In the genomic region with DNA sequence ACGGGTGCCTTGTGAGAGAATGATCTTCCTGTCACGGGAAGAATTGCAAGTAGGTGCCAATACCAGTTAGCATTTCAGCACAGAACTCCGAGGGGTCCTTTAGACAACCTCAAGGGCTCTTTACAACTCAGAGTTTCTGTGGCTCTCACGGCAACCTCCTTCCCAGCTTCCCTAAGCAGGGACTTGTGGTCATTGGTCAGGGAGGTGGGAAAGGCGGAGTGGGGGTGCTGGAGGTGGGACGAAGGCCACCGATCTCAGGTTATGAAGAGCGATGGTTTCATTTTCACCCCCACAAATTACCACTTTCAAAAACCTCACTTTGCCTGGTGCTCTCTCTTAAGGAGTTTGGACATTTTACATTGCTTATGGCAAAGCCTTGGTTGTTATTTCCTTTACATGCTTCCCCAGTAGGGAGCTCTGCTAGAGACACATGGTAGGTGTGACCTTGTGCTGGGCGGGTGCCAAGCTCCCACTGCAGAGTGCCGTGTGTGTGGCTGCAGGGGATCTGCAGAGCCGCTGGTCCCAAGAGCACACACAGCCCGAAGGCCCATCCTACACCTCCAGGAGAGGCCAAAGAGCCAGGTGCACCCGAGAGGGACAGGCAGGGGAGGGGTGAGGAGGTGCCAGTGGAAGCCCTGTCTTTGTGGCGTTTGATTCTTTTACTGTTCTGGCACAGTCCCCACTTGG, we compare ENCODE assay signal across 12 cellular contexts. TPM values are rescaled to one million over a fixed set of nuclear protein-coding genes. Genes with fewer than 3 reads are reported as not detected.
DNase-seq lines count a peak whose midpoint lies in the region; ATAC-seq, FAIRE-seq and TF ChIP-seq lines count a peak whose summit lies in the region.
"Had no signal": no experiment of that assay in that cellular context is flagged by ENCODE, and none has a peak within 500 bp of the region (broad histone marks: within the 10 kb centered on the region; RNA-seq: fewer than 3 reads in every experiment).

No MANE protein-coding gene starts in this region.

- H3K36me3 Mint-ChIP-seq in activated naive CD4-positive, alpha-beta T cell treated with anti-CD3 and anti-CD28 coated beads, Interleukin-2, amount 50 U/mL, for 72 hours, result peaks cover 0 to 18% of the 10 kb centered on the region in 2 donors

- TF ChIP-seq CTCF in BE2C (IDR thresholded peaks at IDR 0.05; ENCODE audit: low read depth, low read length) (no peak), HepG2 (CRISPR knock-in tag; IDR thresholded peaks at IDR 0.05) (no peak), smooth muscle cell (IDR thresholded peaks at IDR 0.05; ENCODE audit: borderline replicate concordance, insufficient read depth, poor library complexity, severe bottlenecking) (no peak)

- no peak overlapping the region for H3K27ac Mint-ChIP-seq in activated naive CD4-positive, alpha-beta T cell treated with anti-CD3 and anti-CD28 coated beads, Interleukin-2, amount 50 U/mL, for 72 hours
- H3K27ac Mint-ChIP-seq: mesothelial cell of epicardium had no signal

- H3K79me2 ChIP-seq in HepG2 (ENCODE audit: insufficient read depth, low read length), result no peaks in the 10 kb centered on the region
- no peaks in the 10 kb centered on the region for H3K79me2 ChIP-seq in smooth muscle cell (ENCODE audit: low read depth)

- H3K4me1 ChIP-seq in BE2C (peaks cover 9% of the 10 kb centered on the region), HepG2 (ENCODE audit: insufficient read depth, low read length) (peaks cover 56% of the 10 kb centered on the region), smooth muscle cell (ENCODE audit: low read depth) (peaks cover 4% of the 10 kb centered on the region)

- H3K9me3 ChIP-seq in BE2C (no peaks in the 10 kb centered on the region), HepG2 (ENCODE audit: low read length) (no peaks in the 10 kb centered on the region), smooth muscle cell (replicated peaks; ENCODE audit: low read depth) (no peaks in the 10 kb centered on the region)

- no peaks in the 10 kb centered on the region for H3F3A ChIP-seq in smooth muscle cell (ENCODE audit: low read depth)

- no TSS peak for BruUV-seq in HepG2 (replicated peaks; lab: Mats Ljungman, UMichigan)

- H3K27ac ChIP-seq in HepG2 (ENCODE audit: extremely low read length, insufficient read depth, low read length), result no peak overlapping the region
- H3K27ac ChIP-seq in smooth muscle cell (ENCODE audit: low read depth), result no peak overlapping the region
- H3K27ac ChIP-seq: cardiac muscle cell had no signal

- TF ChIP-seq EP300 in HepG2 (IDR thresholded peaks at IDR 0.05; ENCODE audit: low read depth in 2 of 2, low read length in 2 of 2), result no peak
- TF ChIP-seq EP300 in HepG2 (CRISPR knock-in tag; IDR thresholded peaks at IDR 0.05; ENCODE audit: borderline replicate concordance), result no peak

- WGBS in HepG2 (ENCODE audit: low lambda C conversion rate), result 44% methylated on average over 12 of the region's 14 CpGs
- 92% methylated on average over 14 of the region's 14 CpGs for WGBS in smooth muscle cell (ENCODE audit: low lambda C conversion rate)

- no peak overlapping the region for H3K4me3 ChIP-seq in BE2C (ENCODE audit: low read depth, low read length)
- H3K4me3 ChIP-seq in HepG2 (replicated peaks in 1 of 3; ENCODE audit: insufficient read depth in 1 of 3, low read depth in 2 of 3, low read length in 3 of 3), result peak overlapping the region in 1 of 3 experiments; percentile 40; a peak in 1 of 6 replicates
- H3K4me3 ChIP-seq in smooth muscle cell, result no peak overlapping the region
- H3K4me3 ChIP-seq: cardiac muscle cell had no signal

- no peak for TF ChIP-seq RAD21 in HepG2 (CRISPR knock-in tag; IDR thresholded peaks at IDR 0.05)

- no peaks in the 10 kb centered on the region for H4K20me1 ChIP-seq in HepG2 (ENCODE audit: insufficient read depth, low read length)
- H4K20me1 ChIP-seq in smooth muscle cell (ENCODE audit: low read depth), result no peaks in the 10 kb centered on the region

- TF ChIP-seq POLR2A in HepG2 (IDR thresholded peaks at IDR 0.05; ENCODE audit: insufficient read depth in 1 of 2, low read depth in 2 of 2, low read length in 2 of 2) (no peak), GM12891 (IDR thresholded peaks at IDR 0.05; ENCODE audit: low read depth, low read length) (no peak)

- ATAC-seq in HepG2, result peak; percentile 72
- no peak for ATAC-seq in activated naive CD4-positive, alpha-beta T cell treated with anti-CD3 and anti-CD28 coated beads, Interleukin-2, amount 50 U/mL, for 72 hours

- no peak for FAIRE-seq in HepG2 (lab: Jason Lieb, UNC)
- FAIRE-seq in GM12891 (lab: Jason Lieb, UNC), result no peak

- in situ Hi-C loops in HepG2 (cut with HindIII; ENCODE audit: extremely low pct_ligation_motif_present, low pct_unique_long_range_greater_than_20kb), result loop anchor here (25.0 kb wide), 1 partner anchor 620 kb away; the partner anchor contains the start of gene CDKN1B

- CTCF ChIA-PET in HepG2 (lab: Yijun Ruan, JAX; ENCODE audit: low intra/inter-chr PET ratio, low total read pairs), result no interaction called here

- H3K4me2 ChIP-seq in HepG2 (ENCODE audit: low read depth, low read length), result peak overlapping the region; percentile 59
- H3K4me2 ChIP-seq in smooth muscle cell, result no peak overlapping the region

- H3K27me3 ChIP-seq in BE2C (no peaks in the 10 kb centered on the region), HepG2 (ENCODE audit: control insufficient read depth in 1 of 2, insufficient read depth in 2 of 2, low read length in 2 of 2) (peaks cover 0 to 3% of the 10 kb centered on the region in 2 experiments; a peak in 1 of 5 replicates), smooth muscle cell (ENCODE audit: low read depth) (no peaks in the 10 kb centered on the region)

- no peaks in the 10 kb centered on the region for H3K9me3 Mint-ChIP-seq in activated naive CD4-positive, alpha-beta T cell treated with anti-CD3 and anti-CD28 coated beads, Interleukin-2, amount 50 U/mL, for 72 hours
- H3K9me3 Mint-ChIP-seq: mesothelial cell of epicardium had no signal

- H2AFZ ChIP-seq in HepG2 (ENCODE audit: low read length), result no peak overlapping the region
- H2AFZ ChIP-seq in smooth muscle cell (ENCODE audit: low read depth), result no peak overlapping the region

- H3K36me3 ChIP-seq in BE2C (no peaks in the 10 kb centered on the region), HepG2 (replicated peaks in 1 of 2; ENCODE audit: control insufficient read depth in 1 of 2, insufficient read depth in 2 of 2, low read length in 2 of 2) (no peaks in the 10 kb centered on the region), smooth muscle cell (ENCODE audit: low read depth) (no peaks in the 10 kb centered on the region)
- H3K36me3 ChIP-seq: cardiac muscle cell had no signal

- POLR2A ChIA-PET in HepG2 (lab: Yijun Ruan, JAX), result no interaction called here

- intact Hi-C loops in HepG2 (cut with micrococcal nuclease; ENCODE audit: unreplicated experiment), result loop anchor here (10.0 kb wide), 1 partner anchor 73 kb away; no protein-coding TSS in a partner anchor

- DNase-seq in BE2C (peak; percentile 66), NCI-H1105 (lab: John Stamatoyannopoulos, UW) (peak; percentile 81), SHP77 treated with DMSO at 0.1 percent for 48 hours (lab: John Stamatoyannopoulos, UW) (peak; percentile 10), HepG2 (ENCODE audit: low spot score) (peak; percentile 14), GM12891 (ENCODE audit: insufficient read length, low spot score) (no peak), smooth muscle cell (lab: John Stamatoyannopoulos, UW; ENCODE audit: unreplicated experiment) (no peak), mucosa of gallbladder (ENCODE audit: low spot score) (no peak)
- DNase-seq in activated naive CD4-positive, alpha-beta T cell treated with anti-CD3 and anti-CD28 coated beads, Interleukin-2, amount 50 U/mL, for 72 hours (ENCODE audit: low spot score in 2 of 2), result no peak
- DNase-seq: activated CD4-positive, alpha-beta T cell treated with anti-CD3 and anti-CD28 coated beads, Interleukin-2, amount 50 U/mL, for 48 hours; erythroblast had no signal

- H3K9ac ChIP-seq in HepG2 (ENCODE audit: insufficient read depth, low read depth, low read length) (no peak overlapping the region), smooth muscle cell (ENCODE audit: low read depth) (no peak overlapping the region)

TF ChIP-seq in HepG2, 621 proteins besides CTCF, POLR2A, EP300 and RAD21 (continues in another document):
- TF ChIP-seq ZIK1 (CRISPR knock-in tag; IDR thresholded peaks at IDR 0.05; ENCODE audit: borderline replicate concordance, low read depth), result no peak

TF ChIP-seq in GM12891, 5 proteins besides CTCF, POLR2A, EP300 and RAD21 (continues in another document):
- TF ChIP-seq PAX5 (IDR thresholded peaks at IDR 0.05; ENCODE audit: insufficient read depth, low read length, severe bottlenecking), result no peak

RNA-seq across cellular contexts. Expression of gene BCL2L14, which starts 21.4 kb away (rescaled TPM):
- polyA plus RNA-seq in BE2C (2012; ENCODE audit: insufficient read depth, insufficient read length, low read depth), result not detected
- 0.11 and 0.28 TPM in 2 replicates for total RNA-seq in HepG2 (2016; rRNA removed; fragmentation: Illumina TruSeq; extraction: Trizol)
- 0.30 TPM in 1 of 2 replicates, not detected in the other for total RNA-seq in HepG2 (2016; cell fraction: cytosol; rRNA removed; fragmentation: Illumina TruSeq; extraction: Trizol; ENCODE audit: low read depth)
- total RNA-seq in HepG2 (2016; cell fraction: insoluble cytoplasmic fraction; rRNA removed; fragmentation: Illumina TruSeq; extraction: Trizol), result 0.22 and 0.32 TPM in 2 replicates
- total RNA-seq in HepG2 (2016; cell fraction: membrane; rRNA removed; fragmentation: Illumina TruSeq; extraction: Trizol), result 0.34 TPM in 1 of 2 replicates, not detected in the other
- total RNA-seq in HepG2 (2016; cell fraction: nucleus; rRNA removed; fragmentation: Illumina TruSeq; extraction: Trizol), result not detected in 2 replicates
- 0.22 TPM in 1 of 2 replicates, not detected in the other for polyA plus RNA-seq in HepG2 (2011; rRNA removed)
- 0.08 and 0.09 TPM in 2 replicates for polyA plus RNA-seq in HepG2 (2011; cell fraction: cytosol; rRNA removed)
- polyA plus RNA-seq in HepG2 (2011; cell fraction: nucleus; rRNA removed), result 0.21 TPM in 1 of 2 replicates, not detected in the other
- 0.07 and 0.24 TPM in 2 replicates for polyA plus RNA-seq in HepG2 (2012)
- polyA plus RNA-seq in HepG2 (2016; cell fraction: cytosol; fragmentation: Illumina TruSeq; extraction: Trizol; ENCODE audit: low read depth), result not detected in 2 replicates
- not detected in 2 replicates for polyA plus RNA-seq in HepG2 (2016; cell fraction: insoluble cytoplasmic fraction; fragmentation: Illumina TruSeq; extraction: Trizol; ENCODE audit: low read depth)
- not detected in 2 replicates for polyA plus RNA-seq in HepG2 (2016; cell fraction: membrane; fragmentation: Illumina TruSeq; extraction: Trizol; ENCODE audit: low read depth)
- not detected in 2 replicates for polyA plus RNA-seq in HepG2 (2016; cell fraction: nucleus; fragmentation: Illumina TruSeq; extraction: Trizol; ENCODE audit: insufficient read depth, low read depth)
- polyA minus RNA-seq in HepG2 (2011; rRNA and poly(A)+ RNA removed; ENCODE audit: low replicate concordance), result 0.35 TPM in 1 of 2 replicates, not detected in the other
- not detected in 2 replicates for polyA minus RNA-seq in HepG2 (2011; cell fraction: cytosol; rRNA and poly(A)+ RNA removed)
- polyA minus RNA-seq in HepG2 (2011; cell fraction: nucleus; rRNA and poly(A)+ RNA removed), result 0.52 TPM in 1 of 2 replicates, not detected in the other
- 5.9 TPM for polyA plus RNA-seq in GM12891 (2012; ENCODE audit: low read depth, missing spikeins)
- 10 to 100 TPM in 1 of 2 donors, 1 to 10 TPM in 1; 2.2 to 15.7 TPM for total RNA-seq in activated naive CD4-positive, alpha-beta T cell treated with anti-CD3 and anti-CD28 coated beads, Interleukin-2, amount 50 U/mL, for 72 hours
- total RNA-seq in smooth muscle cell, result not detected in 2 replicates
- 0.08 TPM in 1 of 2 replicates, not detected in the other for polyA plus RNA-seq in smooth muscle cell
- 13.5 TPM for total RNA-seq in mucosa of gallbladder
- total RNA-seq: cardiac muscle cell, mesothelial cell of epicardium had no signal
- polyA plus RNA-seq: cardiac muscle cell had no signal

Comparison
In these comparisons a context has a peak if more than half of its experiments do, and no peak if none do; other contexts are left out.
1. DNase-seq: peak in BE2C (single experiment), NCI-H1105 (single experiment), SHP77 treated with DMSO at 0.1 percent for 48 hours (single experiment) and HepG2 (single experiment); none in GM12891 (single experiment), activated naive CD4-positive, alpha-beta T cell treated with anti-CD3 and anti-CD28 coated beads, Interleukin-2, amount 50 U/mL, for 72 hours (0 of 2), smooth muscle cell (single experiment) and mucosa of gallbladder (single experiment).